In genomic region chr12:6774557-6775062, GRCh38 we compare ENCODE assay signal across 11 cellular contexts. TPM values are rescaled to one million over a fixed set of nuclear protein-coding genes. Genes with fewer than 3 reads are reported as not detected.
DNase-seq lines count a peak whose midpoint lies in the region; ATAC-seq and TF ChIP-seq lines count a peak whose summit lies in the region.
"Had no signal": no experiment of that assay in that cellular context is flagged by ENCODE, and none has a peak within 500 bp of the region (broad histone marks: within the 10 kb centered on the region; RNA-seq: fewer than 3 reads in every experiment).

No MANE protein-coding gene starts in this region.

- peaks cover 49% of the 10 kb centered on the region for H3K36me3 Mint-ChIP-seq in activated CD4-positive, alpha-beta T cell treated with anti-CD3 and anti-CD28 coated beads for 36 hours (ENCODE audit: low read depth)
- peaks cover 11% of the 10 kb centered on the region for H3K36me3 Mint-ChIP-seq in glutamatergic neuron (ENCODE audit: unreplicated experiment)
- peaks cover 98% of the 10 kb centered on the region for H3K36me3 Mint-ChIP-seq in stimulated activated effector memory CD8-positive, alpha-beta T cell treated with anti-CD3 and anti-CD28 coated beads, Interleukin-12 subunit alpha, Interleukin-12 subunit beta, amount 100 ng/mL, for 72 hours
- no peaks in the 10 kb centered on the region for H3K36me3 Mint-ChIP-seq in HFFc6 (ENCODE audit: low read depth)

- intact Hi-C loops in activated CD4-positive, alpha-beta T cell treated with anti-CD3 and anti-CD28 coated beads for 36 hours (cut with DNase I, micrococcal nuclease): loop anchor here in 1 of 2 experiments (5.0 kb wide), 3 partner anchors 52 to 157 kb away; partner anchors contain the start of genes COPS7A and ZNF384

- TF ChIP-seq CTCF in glutamatergic neuron (IDR thresholded peaks at IDR 0.05; ENCODE audit: partially characterized antibody, unreplicated experiment) (no peak), HFFc6 (IDR thresholded peaks at IDR 0.05) (no peak)

- peaks cover 88% of the 10 kb centered on the region for H3K4me1 Mint-ChIP-seq in activated CD4-positive, alpha-beta T cell treated with anti-CD3 and anti-CD28 coated beads for 36 hours
- H3K4me1 Mint-ChIP-seq in glutamatergic neuron (ENCODE audit: low read depth, unreplicated experiment) (peaks cover 25% of the 10 kb centered on the region), HFFc6 (ENCODE audit: low read depth) (peaks cover 24% of the 10 kb centered on the region)
- peaks cover 84% of the 10 kb centered on the region for H3K4me1 Mint-ChIP-seq in stimulated activated effector memory CD8-positive, alpha-beta T cell treated with anti-CD3 and anti-CD28 coated beads, Interleukin-12 subunit alpha, Interleukin-12 subunit beta, amount 100 ng/mL, for 72 hours

- CTCF ChIA-PET in activated CD4-positive, alpha-beta T cell treated with anti-CD3 and anti-CD28 coated beads for 36 hours (lab: Charles Lee): interaction anchor here (0.5 to 2.1 kb wide), 7 partner anchors 9 to 233 kb away, joined by 3 to 8 read pairs (median 3); partner anchors contain the start of genes CD4 and PTMS

- no peaks in the 10 kb centered on the region for H3K9me3 Mint-ChIP-seq in activated CD4-positive, alpha-beta T cell treated with anti-CD3 and anti-CD28 coated beads for 36 hours (ENCODE audit: low read depth)
- H3K9me3 Mint-ChIP-seq in glutamatergic neuron (ENCODE audit: unreplicated experiment): peaks cover 20% of the 10 kb centered on the region
- H3K9me3 Mint-ChIP-seq in stimulated activated effector memory CD8-positive, alpha-beta T cell treated with anti-CD3 and anti-CD28 coated beads, Interleukin-12 subunit alpha, Interleukin-12 subunit beta, amount 100 ng/mL, for 72 hours: no peaks in the 10 kb centered on the region
- H3K9me3 Mint-ChIP-seq in HFFc6: no peaks in the 10 kb centered on the region

- H3K4me3 Mint-ChIP-seq in activated CD4-positive, alpha-beta T cell treated with anti-CD3 and anti-CD28 coated beads for 36 hours: peak overlapping the region; percentile 86
- H3K4me3 Mint-ChIP-seq in glutamatergic neuron (ENCODE audit: unreplicated experiment) (peak overlapping the region; percentile 57), HFFc6 (no peak overlapping the region)
- H3K4me3 Mint-ChIP-seq in stimulated activated effector memory CD8-positive, alpha-beta T cell treated with anti-CD3 and anti-CD28 coated beads, Interleukin-12 subunit alpha, Interleukin-12 subunit beta, amount 100 ng/mL, for 72 hours: peak overlapping the region; percentile 88

- peaks cover 5% of the 10 kb centered on the region for H3K27me3 Mint-ChIP-seq in activated CD4-positive, alpha-beta T cell treated with anti-CD3 and anti-CD28 coated beads for 36 hours
- H3K27me3 Mint-ChIP-seq in glutamatergic neuron (ENCODE audit: unreplicated experiment): peaks cover 31% of the 10 kb centered on the region
- H3K27me3 Mint-ChIP-seq in HFFc6 (ENCODE audit: insufficient read depth): peaks cover 8% of the 10 kb centered on the region

- H3K27ac Mint-ChIP-seq in activated CD4-positive, alpha-beta T cell treated with anti-CD3 and anti-CD28 coated beads for 36 hours: peak overlapping the region; percentile 84
- H3K27ac Mint-ChIP-seq in glutamatergic neuron (ENCODE audit: unreplicated experiment) (peak overlapping the region; percentile 53), HFFc6 (no peak overlapping the region)
- H3K27ac Mint-ChIP-seq in stimulated activated effector memory CD8-positive, alpha-beta T cell treated with anti-CD3 and anti-CD28 coated beads, Interleukin-12 subunit alpha, Interleukin-12 subunit beta, amount 100 ng/mL, for 72 hours: peak overlapping the region; percentile 94

- peak; percentile 26 for DNase-seq in activated CD4-positive, alpha-beta T cell treated with anti-CD3 and anti-CD28 coated beads for 36 hours
- DNase-seq in activated CD4-positive, alpha-beta T cell treated with anti-CD3 and anti-CD28 coated beads, Interleukin-2, amount 50 U/mL, for 1 hour: no peak
- DNase-seq in activated CD8-positive, alpha-beta memory T cell treated with anti-CD3 and anti-CD28 coated beads, Interleukin-2, amount 50 U/mL, for 1 hour (ENCODE audit: extremely low read depth): peak; percentile 37
- DNase-seq in glutamatergic neuron: no peak
- DNase-seq in stimulated activated effector memory CD8-positive, alpha-beta T cell treated with anti-CD3 and anti-CD28 coated beads, Interleukin-12 subunit alpha, Interleukin-12 subunit beta, amount 100 ng/mL, for 72 hours (ENCODE audit: low spot score in 2 of 2): peak in 1 of 2 donors; percentile 89
- DNase-seq in HFFc6: no peak
- DNase-seq in NCI-H82 (lab: John Stamatoyannopoulos, UW): no peak
- DNase-seq: NCI-H2227 treated with DMSO at 0.1 percent for 48 hours had no signal

- ATAC-seq in activated CD4-positive, alpha-beta T cell treated with anti-CD3 and anti-CD28 coated beads for 36 hours: no peak
- ATAC-seq in stimulated activated effector memory CD8-positive, alpha-beta T cell treated with anti-CD3 and anti-CD28 coated beads, Interleukin-12 subunit alpha, Interleukin-12 subunit beta, amount 100 ng/mL, for 72 hours: peak; percentile 65
- no peak for ATAC-seq in GM18870 (IDR thresholded peaks at IDR 0.05; ENCODE audit: unreplicated experiment)
- ATAC-seq: gastroesophageal sphincter had no signal

- POLR2A ChIA-PET in activated CD4-positive, alpha-beta T cell treated with anti-CD3 and anti-CD28 coated beads for 36 hours (lab: Charles Lee): interaction anchor here (1.0 kb wide), 1 partner anchor 9 kb away, joined by 3 read pairs; no protein-coding TSS in a partner anchor

RNA-seq across cellular contexts. Expression of gene LAG3, which starts 2.3 kb away (rescaled TPM):
- total RNA-seq in activated CD4-positive, alpha-beta T cell treated with anti-CD3 and anti-CD28 coated beads for 36 hours: 10 to 100 TPM; 88.2 to 93.9 TPM
- 7.3 TPM for total RNA-seq in glutamatergic neuron (ENCODE audit: unreplicated experiment)
- total RNA-seq in HFFc6 (2021; fragmentation: NEBNext Ultra II Directional; extraction: Animal tissue kit (Norgen Biotek cat#: 25700)): under 1 TPM; 0.15 to 0.64 (median 0.50) TPM
- total RNA-seq: skeletal muscle tissue had no signal

RNA-seq across cellular contexts. Expression of gene PTMS, which starts 8.4 kb away (rescaled TPM):
- 100 to 1,000 TPM in 1 of 2 experiments, 10 to 100 TPM in 1; 62.2 to 105 TPM for total RNA-seq in activated CD4-positive, alpha-beta T cell treated with anti-CD3 and anti-CD28 coated beads for 36 hours
- total RNA-seq in glutamatergic neuron (ENCODE audit: unreplicated experiment): 966 TPM
- total RNA-seq in HFFc6 (2021; fragmentation: NEBNext Ultra II Directional; extraction: Animal tissue kit (Norgen Biotek cat#: 25700)): 100 to 1,000 TPM; 423 to 607 (median 561) TPM

RNA-seq across cellular contexts. Expression of gene CD4, which starts 14.7 kb away (rescaled TPM):
- 100 to 1,000 TPM; 206 to 211 TPM for total RNA-seq in activated CD4-positive, alpha-beta T cell treated with anti-CD3 and anti-CD28 coated beads for 36 hours
- 0.17 TPM for total RNA-seq in glutamatergic neuron (ENCODE audit: unreplicated experiment)
- total RNA-seq in HFFc6 (2021; fragmentation: NEBNext Ultra II Directional; extraction: Animal tissue kit (Norgen Biotek cat#: 25700)): under 1 TPM in 3 of 6 experiments, not detected in 3; 0.11 to 0.25 (median 0.11) TPM

RNA-seq across cellular contexts. Expression of gene MLF2, which starts 21.7 kb away (rescaled TPM):
- total RNA-seq in activated CD4-positive, alpha-beta T cell treated with anti-CD3 and anti-CD28 coated beads for 36 hours: 100 to 1,000 TPM; 142 to 144 TPM
- total RNA-seq in glutamatergic neuron (ENCODE audit: unreplicated experiment): 228 TPM
- 100 to 1,000 TPM; 273 to 329 (median 298) TPM for total RNA-seq in HFFc6 (2021; fragmentation: NEBNext Ultra II Directional; extraction: Animal tissue kit (Norgen Biotek cat#: 25700))

RNA-seq across cellular contexts. Expression of gene GPR162, which starts 47.0 kb away (rescaled TPM):
- under 1 TPM; 0.11 to 0.26 TPM for total RNA-seq in activated CD4-positive, alpha-beta T cell treated with anti-CD3 and anti-CD28 coated beads for 36 hours
- 145 TPM for total RNA-seq in glutamatergic neuron (ENCODE audit: unreplicated experiment)
- total RNA-seq in HFFc6 (2021; fragmentation: NEBNext Ultra II Directional; extraction: Animal tissue kit (Norgen Biotek cat#: 25700)): 1 to 10 TPM in 5 of 6 experiments, under 1 TPM in 1; 0.78 to 3.1 (median 2.6) TPM

Comparison
In these comparisons a context has a peak if more than half of its experiments do, and no peak if none do; other contexts are left out.
1. DNase-seq: peak in activated CD4-positive, alpha-beta T cell treated with anti-CD3 and anti-CD28 coated beads for 36 hours (single experiment) and activated CD8-positive, alpha-beta memory T cell treated with anti-CD3 and anti-CD28 coated beads, Interleukin-2, amount 50 U/mL, for 1 hour (single experiment); none in activated CD4-positive, alpha-beta T cell treated with anti-CD3 and anti-CD28 coated beads, Interleukin-2, amount 50 U/mL, for 1 hour (single experiment), glutamatergic neuron (single experiment), HFFc6 (single experiment) and NCI-H82 (single experiment).
2. RNA of gene LAG3, which starts 2.3 kb away (total RNA-seq): 88.2 to 93.9 TPM in activated CD4-positive, alpha-beta T cell treated with anti-CD3 and anti-CD28 coated beads for 36 hours; 7.3 TPM in glutamatergic neuron (single experiment) and 0.15 to 0.64 TPM in HFFc6; every median in the first group is over 10 times any median in the second.
3. RNA of gene CD4, which starts 14.7 kb away (total RNA-seq): 206 to 211 TPM in activated CD4-positive, alpha-beta T cell treated with anti-CD3 and anti-CD28 coated beads for 36 hours; 0.17 TPM in glutamatergic neuron (single experiment) and 0.11 to 0.25 TPM in HFFc6; every median in the first group is over 100 times any median in the second.